8 cellular contexts compared by ENCODE assay signal in genomic region chr19:15836345-15836594, GRCh38. TPM values are rescaled to one million over a fixed set of nuclear protein-coding genes. Genes with fewer than 3 reads are reported as not detected.
DNase-seq lines count a peak whose midpoint lies in the region; ATAC-seq, FAIRE-seq and TF ChIP-seq lines count a peak whose summit lies in the region.

No MANE protein-coding gene starts in this region.

- in situ Hi-C loops in KBM-7 (cut with MboI; ENCODE audit: low pct_unique_long_range_greater_than_20kb, low sequenced_read_pairs) = no loop called here

- H3K4me2 ChIP-seq in A549 = peak overlapping the region; percentile 96

- CTCF ChIA-PET in A549 (lab: Yijun Ruan, JAX) = interaction anchor here (1.3 kb wide), 1 partner anchor 26 kb away, joined by 3 read pairs; no protein-coding TSS in a partner anchor
- CTCF ChIA-PET in activated CD4-positive, alpha-beta T cell treated with anti-CD3 and anti-CD28 coated beads, Interleukin-2, amount 10 ng/mL, durations not matched to agents 7 days and 5 days (lab: Charles Lee) = no interaction called here

- H3K9me3 ChIP-seq in A549 (no peaks in the 10 kb centered on the region), left ventricle myocardium inferior (replicated peaks) (no peaks in the 10 kb centered on the region), subcutaneous abdominal adipose tissue (ENCODE audit: control insufficient read depth in 5 of 5, low read length in 5 of 5) (no peaks in the 10 kb centered on the region)

- no peak for TF ChIP-seq POLR2A in A549 (IDR thresholded peaks at IDR 0.05; ENCODE audit: low read length)

- H3K4me3 Mint-ChIP-seq in activated CD4-positive, alpha-beta T cell treated with anti-CD3 and anti-CD28 coated beads, Interleukin-2, amount 10 ng/mL, durations not matched to agents 7 days and 5 days = peak overlapping the region; percentile 86

- H3K4me3 ChIP-seq in A549 (peak overlapping the region; percentile 85), left ventricle myocardium inferior (peak overlapping the region; percentile 93), subcutaneous abdominal adipose tissue (ENCODE audit: low read depth in 1 of 5, low read length in 5 of 5) (peak overlapping the region; percentile 80 to 90 (median 85))

- peak overlapping the region; percentile 91 to 98 for H3K27ac ChIP-seq in A549
- H3K27ac ChIP-seq in left ventricle myocardium inferior (replicated peaks) = peak overlapping the region; percentile 97
- H3K27ac ChIP-seq in subcutaneous abdominal adipose tissue (ENCODE audit: low read depth, low read length) = peak overlapping the region; percentile 90

- peak overlapping the region; percentile 0 to 98 (median 92) for H3K9ac ChIP-seq in subcutaneous abdominal adipose tissue (ENCODE audit: low read length in 5 of 5)

- intact Hi-C loops in left ventricle myocardium inferior (cut with micrococcal nuclease) = no loop called here

- H3K4me1 Mint-ChIP-seq in activated CD4-positive, alpha-beta T cell treated with anti-CD3 and anti-CD28 coated beads, Interleukin-2, amount 10 ng/mL, durations not matched to agents 7 days and 5 days = peaks cover 32% of the 10 kb centered on the region

- H3K4me1 ChIP-seq in A549 (0 out of 3 replicates have a peak, but pooled peaks cover 2% of the 10 kb centered on the region), left ventricle myocardium inferior (peaks cover 13% of the 10 kb centered on the region), subcutaneous abdominal adipose tissue (ENCODE audit: control insufficient read depth in 5 of 5, insufficient read depth in 5 of 5, low read length in 5 of 5) (peaks cover 0 to 13% (median 13%) of the 10 kb centered on the region in 5 donors)

- no peaks in the 10 kb centered on the region for H3K27me3 Mint-ChIP-seq in activated CD4-positive, alpha-beta T cell treated with anti-CD3 and anti-CD28 coated beads, Interleukin-2, amount 10 ng/mL, durations not matched to agents 7 days and 5 days

- H3K27me3 ChIP-seq in left ventricle myocardium inferior (ENCODE audit: low read depth) (peaks cover 10% of the 10 kb centered on the region), subcutaneous abdominal adipose tissue (ENCODE audit: control insufficient read depth in 5 of 5, insufficient read depth in 4 of 5, low read length in 5 of 5) (no peaks in the 10 kb centered on the region)

- peak in 1 of 2 experiments; percentile 4 for DNase-seq in A549 (ENCODE audit: low read depth in 1 of 2, low spot score in 1 of 2)
- DNase-seq in activated CD4-positive, alpha-beta T cell treated with anti-CD3 and anti-CD28 coated beads, Interleukin-2, amount 10 ng/mL, durations not matched to agents 7 days and 5 days = no peak
- no peak for DNase-seq in left ventricle myocardium inferior
- DNase-seq in KBM-7 = no peak
- no peak for DNase-seq in stimulated activated CD4-positive, alpha-beta T cell treated with anti-CD3 and anti-CD28 coated beads, Interleukin-15, amount 100 ng/mL, for 24 hours

- FAIRE-seq in A549 (lab: Jason Lieb, UNC) = no peak

- TF ChIP-seq CTCF in A549 (IDR thresholded peaks at IDR 0.05) (no peak), left ventricle myocardium inferior (IDR thresholded peaks at IDR 0.05; ENCODE audit: borderline replicate concordance) (no peak)

- H3K36me3 Mint-ChIP-seq in activated CD4-positive, alpha-beta T cell treated with anti-CD3 and anti-CD28 coated beads, Interleukin-2, amount 10 ng/mL, durations not matched to agents 7 days and 5 days (ENCODE audit: low read depth) = peaks cover 1% of the 10 kb centered on the region

- POLR2A ChIA-PET in A549 (lab: Yijun Ruan, JAX) = interaction anchor here (0.5 to 1.3 kb wide), 12 partner anchors 10 to 1138 kb away, joined by 3 to 11 read pairs (median 3); partner anchors contain the start of genes AP1M1 and TPM4
- POLR2A ChIA-PET in activated CD4-positive, alpha-beta T cell treated with anti-CD3 and anti-CD28 coated beads, Interleukin-2, amount 10 ng/mL, durations not matched to agents 7 days and 5 days (lab: Charles Lee) = interaction anchor here (0.6 kb wide), 2 partner anchors 10 to 165 kb away, joined by 3 read pairs; no protein-coding TSS in a partner anchor

- TF ChIP-seq RAD21 in A549 (conservative IDR thresholded peaks at IDR 0.05 in 1 of 2, IDR thresholded peaks at IDR 0.05 in 1 of 2) = no peak

- H3K36me3 ChIP-seq in left ventricle myocardium inferior (no peaks in the 10 kb centered on the region), subcutaneous abdominal adipose tissue (ENCODE audit: control insufficient read depth in 5 of 5, insufficient read depth in 5 of 5, low read length in 5 of 5) (no peaks in the 10 kb centered on the region)

- H3K27ac Mint-ChIP-seq in activated CD4-positive, alpha-beta T cell treated with anti-CD3 and anti-CD28 coated beads, Interleukin-2, amount 10 ng/mL, durations not matched to agents 7 days and 5 days = peak overlapping the region; percentile 99

- 19% methylated on average over 9 of the region's 18 CpGs for WGBS in A549 (ENCODE audit: missing lambda C conversion rate)

- ATAC-seq in A549 (no peak), GM21825 (IDR thresholded peaks at IDR 0.05; ENCODE audit: unreplicated experiment) (peak; percentile 6), GM21423 (IDR thresholded peaks at IDR 0.05; ENCODE audit: unreplicated experiment) (no peak)

- TF ChIP-seq EP300 in A549 (IDR thresholded peaks at IDR 0.05) = no peak

- H3K9me3 Mint-ChIP-seq in activated CD4-positive, alpha-beta T cell treated with anti-CD3 and anti-CD28 coated beads, Interleukin-2, amount 10 ng/mL, durations not matched to agents 7 days and 5 days = no peaks in the 10 kb centered on the region

TF ChIP-seq in A549, 52 proteins besides CTCF, POLR2A, EP300 and RAD21:
- TF ChIP-seq EHF (CRISPR knock-in tag; IDR thresholded peaks at IDR 0.05) (no peak), ZSCAN20 (CRISPR knock-in tag; IDR thresholded peaks at IDR 0.05) (no peak), RFX5 (IDR thresholded peaks at IDR 0.05) (no peak), HES2 (IDR thresholded peaks at IDR 0.05) (no peak), KDM5A (IDR thresholded peaks at IDR 0.05) (no peak), FOSL2 (IDR thresholded peaks at IDR 0.05) (no peak), FOSL2 (CRISPR knock-in tag; IDR thresholded peaks at IDR 0.05) (no peak)

RNA-seq across cellular contexts. Expression of gene OR10H1, which starts 20.8 kb away (rescaled TPM):
- polyA plus RNA-seq in A549 (2011; rRNA removed) (not detected in 2 replicates), A549 (2017; fragmentation: RNase III; extraction: RNeasy Plus Mini Kit Qiagen cat#74134 plus additional on column Dnase treatment) (not detected in 3 replicates)
- not detected in 2 replicates for polyA plus RNA-seq in A549 (2012; cell fraction: cytosol; rRNA removed)
- polyA plus RNA-seq in A549 (2012; cell fraction: nucleus; rRNA removed) = not detected in 2 replicates
- polyA minus RNA-seq in A549 (2011; rRNA and poly(A)+ RNA removed) = not detected in 2 replicates
- total RNA-seq in activated CD4-positive, alpha-beta T cell treated with anti-CD3 and anti-CD28 coated beads, Interleukin-2, amount 10 ng/mL, durations not matched to agents 7 days and 5 days = not detected
- not detected for total RNA-seq in left ventricle myocardium inferior

RNA-seq across cellular contexts. Expression of gene OR10H5, which starts 48.8 kb away (rescaled TPM):
- polyA plus RNA-seq in A549 (2011; rRNA removed) (not detected in 2 replicates), A549 (2017; fragmentation: RNase III; extraction: RNeasy Plus Mini Kit Qiagen cat#74134 plus additional on column Dnase treatment) (not detected in 3 replicates)
- not detected in 2 replicates for polyA plus RNA-seq in A549 (2012; cell fraction: cytosol; rRNA removed)
- polyA plus RNA-seq in A549 (2012; cell fraction: nucleus; rRNA removed) = not detected in 2 replicates
- not detected in 2 replicates for polyA minus RNA-seq in A549 (2011; rRNA and poly(A)+ RNA removed)
- not detected for total RNA-seq in activated CD4-positive, alpha-beta T cell treated with anti-CD3 and anti-CD28 coated beads, Interleukin-2, amount 10 ng/mL, durations not matched to agents 7 days and 5 days
- not detected for total RNA-seq in left ventricle myocardium inferior
